In the genomic region with DNA sequence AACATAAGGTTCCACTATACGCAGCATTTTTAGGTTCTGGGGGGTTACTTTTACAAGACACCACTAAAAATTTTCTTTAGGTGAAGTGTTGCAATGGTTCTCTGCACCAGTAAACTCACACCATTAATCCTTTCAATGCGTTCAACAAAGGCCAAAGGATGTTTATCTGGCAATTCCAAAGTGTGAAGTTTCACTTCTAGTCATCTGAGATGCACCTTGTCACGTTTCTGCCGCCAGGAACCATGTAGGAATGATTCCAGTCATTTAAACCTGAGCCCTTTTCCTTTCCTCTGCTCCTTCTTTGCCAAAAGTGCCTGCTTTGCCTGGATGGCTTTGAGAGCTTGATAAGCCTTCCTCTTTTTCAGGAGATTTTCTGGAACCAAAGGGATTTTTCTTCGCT, we compare ENCODE assay signal across 29 cellular contexts.
"Had no signal": no experiment of that assay in that cellular context is flagged by ENCODE, and none has a peak within 500 bp of the region (broad histone marks: within the 10 kb centered on the region; RNA-seq: fewer than 3 reads in every experiment).

No MANE protein-coding gene starts in this region.

- DNase-seq: stimulated activated CD4-positive, alpha-beta T cell treated with anti-CD3 and anti-CD28 coated beads, Interleukin-2, amount 100 ng/mL, for 48 hours; stimulated activated CD4-positive, alpha-beta T cell treated with anti-CD3 and anti-CD28 coated beads, Interleukin-4, amount 100 ng/mL, for 1 hour; stimulated activated CD4-positive, alpha-beta T cell treated with anti-CD3 and anti-CD28 coated beads, Interleukin-4, amount 100 ng/mL, for 24 hours; stimulated activated CD4-positive, alpha-beta T cell treated with anti-CD3 and anti-CD28 coated beads, Interleukin-4, amount 100 ng/mL, for 4 hours; stimulated activated CD8-positive, alpha-beta memory T cell treated with anti-CD3 and anti-CD28 coated beads, Interleukin-4, amount 100 ng/mL, for 48 hours; stimulated activated naive B cell treated with anti-CD40 and anti-IgM and Interleukin-4, amounts not matched to agents 10 μg/mL and 1 μg/mL and 100 μg/mL, for 72 hours; stimulated activated naive CD4-positive, alpha-beta T cell; stimulated activated naive CD4-positive, alpha-beta T cell treated with Interleukin-2 at 50 U/mL for 16 hours; stimulated activated naive CD8-positive, alpha-beta T cell treated with anti-CD3 and anti-CD28 coated beads, Interleukin-15, amount 100 ng/mL, for 72 hours; stimulated activated naive CD8-positive, alpha-beta T cell treated with anti-CD3 and anti-CD28 coated beads, Interleukin-15, Interleukin-2, amounts not matched to agents 100 U/mL and 50 U/mL, for 24 hours; stomach; substantia nigra; testis; thyroid gland; transverse colon; trophoblast cell; upper lobe of left lung; upper lobe of right lung; uterus had no signal

- H3K36me3 ChIP-seq: stomach, suprapubic skin, thoracic aorta, thyroid gland, tibial artery, tibial nerve, transverse colon, upper lobe of left lung, upper lobe of right lung, uterus, vagina had no signal

- H3K4me3 ChIP-seq: stomach, suprapubic skin, testis, thoracic aorta, thyroid gland, tibial artery, tibial nerve, transverse colon, upper lobe of left lung, upper lobe of right lung, uterus, vagina had no signal

- H3K9me3 Mint-ChIP-seq: stimulated activated effector memory CD8-positive, alpha-beta T cell treated with anti-CD3 and anti-CD28 coated beads, Interleukin-12 subunit alpha, Interleukin-12 subunit beta, amount 100 ng/mL, for 72 hours; stimulated activated memory B cell treated with anti-CD40 and anti-IgM and Interleukin-4, amounts not matched to agents 10 μg/mL and 1 μg/mL and 100 μg/mL, for 72 hours; stimulated activated naive CD8-positive, alpha-beta T cell treated with anti-CD3 and anti-CD28 coated beads, Interleukin-15, amount 100 ng/mL, for 72 hours; stimulated activated naive CD8-positive, alpha-beta T cell treated with anti-CD3 and anti-CD28 coated beads, Interleukin-15, Interleukin-2, amounts not matched to agents 100 ng/mL and 50 ng/mL, for 24 hours; type B pancreatic cell had no signal

- H3K27ac ChIP-seq: stomach, suprapubic skin, testis, thoracic aorta, thyroid gland, tibial artery, tibial nerve, transverse colon, upper lobe of left lung, upper lobe of right lung, uterus, vagina had no signal

- H3K27me3 ChIP-seq: stomach, suprapubic skin, testis, thyroid gland, tibial artery, tibial nerve, transverse colon, upper lobe of left lung, upper lobe of right lung, uterus, vagina had no signal

- H3K9me3 ChIP-seq: stomach, suprapubic skin, testis, thoracic aorta, thyroid gland, tibial artery, tibial nerve, transverse colon, upper lobe of left lung, upper lobe of right lung, uterus, vagina had no signal

- ATAC-seq: stimulated activated effector memory CD8-positive, alpha-beta T cell treated with anti-CD3 and anti-CD28 coated beads, Interleukin-12 subunit alpha, Interleukin-12 subunit beta, amount 100 ng/mL, for 72 hours; stimulated activated memory B cell treated with anti-CD40 and anti-IgM and Interleukin-4, amounts not matched to agents 10 μg/mL and 1 μg/mL and 100 μg/mL, for 72 hours; stimulated activated naive B cell treated with anti-CD40 and anti-IgM and Interleukin-4, amounts not matched to agents 10 μg/mL and 1 μg/mL and 100 μg/mL, for 72 hours; stimulated activated naive CD8-positive, alpha-beta T cell treated with anti-CD3 and anti-CD28 coated beads, Interleukin-15, amount 100 ng/mL, for 72 hours; stimulated activated naive CD8-positive, alpha-beta T cell treated with anti-CD3 and anti-CD28 coated beads, Interleukin-15, Interleukin-2, amounts not matched to agents 100 U/mL and 50 U/mL, for 24 hours; upper lobe of right lung had no signal

- H3K27me3 Mint-ChIP-seq: stimulated activated memory B cell treated with anti-CD40 and anti-IgM and Interleukin-4, amounts not matched to agents 10 μg/mL and 1 μg/mL and 100 μg/mL, for 72 hours; stimulated activated naive B cell treated with anti-CD40 and anti-IgM and Interleukin-4, amounts not matched to agents 10 μg/mL and 1 μg/mL and 100 μg/mL, for 72 hours; stimulated activated naive CD8-positive, alpha-beta T cell treated with anti-CD3 and anti-CD28 coated beads, Interleukin-15, amount 100 ng/mL, for 72 hours; stimulated activated naive CD8-positive, alpha-beta T cell treated with anti-CD3 and anti-CD28 coated beads, Interleukin-15, Interleukin-2, amounts not matched to agents 100 ng/mL and 50 ng/mL, for 24 hours; type B pancreatic cell had no signal

- H3K4me1 ChIP-seq: testis, uterus, vagina had no signal

- H3K4me3 Mint-ChIP-seq: stimulated activated effector memory CD8-positive, alpha-beta T cell treated with anti-CD3 and anti-CD28 coated beads, Interleukin-12 subunit alpha, Interleukin-12 subunit beta, amount 100 ng/mL, for 72 hours; stimulated activated memory B cell treated with anti-CD40 and anti-IgM and Interleukin-4, amounts not matched to agents 10 μg/mL and 1 μg/mL and 100 μg/mL, for 72 hours; stimulated activated naive B cell treated with anti-CD40 and anti-IgM and Interleukin-4, amounts not matched to agents 10 μg/mL and 1 μg/mL and 100 μg/mL, for 72 hours; stimulated activated naive CD8-positive, alpha-beta T cell treated with anti-CD3 and anti-CD28 coated beads, Interleukin-15, amount 100 ng/mL, for 72 hours; stimulated activated naive CD8-positive, alpha-beta T cell treated with anti-CD3 and anti-CD28 coated beads, Interleukin-15, Interleukin-2, amounts not matched to agents 100 ng/mL and 50 ng/mL, for 24 hours; type B pancreatic cell had no signal

- FAIRE-seq: urothelium cell line had no signal

- H3K36me3 Mint-ChIP-seq: stimulated activated effector memory CD8-positive, alpha-beta T cell treated with anti-CD3 and anti-CD28 coated beads, Interleukin-12 subunit alpha, Interleukin-12 subunit beta, amount 100 ng/mL, for 72 hours; stimulated activated memory B cell treated with anti-CD40 and anti-IgM and Interleukin-4, amounts not matched to agents 10 μg/mL and 1 μg/mL and 100 μg/mL, for 72 hours; stimulated activated naive B cell treated with anti-CD40 and anti-IgM and Interleukin-4, amounts not matched to agents 10 μg/mL and 1 μg/mL and 100 μg/mL, for 72 hours; type B pancreatic cell had no signal

- H3K27ac Mint-ChIP-seq: stimulated activated effector memory CD8-positive, alpha-beta T cell treated with anti-CD3 and anti-CD28 coated beads, Interleukin-12 subunit alpha, Interleukin-12 subunit beta, amount 100 ng/mL, for 72 hours; stimulated activated memory B cell treated with anti-CD40 and anti-IgM and Interleukin-4, amounts not matched to agents 10 μg/mL and 1 μg/mL and 100 μg/mL, for 72 hours; stimulated activated naive B cell treated with anti-CD40 and anti-IgM and Interleukin-4, amounts not matched to agents 10 μg/mL and 1 μg/mL and 100 μg/mL, for 72 hours; stimulated activated naive CD8-positive, alpha-beta T cell treated with anti-CD3 and anti-CD28 coated beads, Interleukin-15, amount 100 ng/mL, for 72 hours; stimulated activated naive CD8-positive, alpha-beta T cell treated with anti-CD3 and anti-CD28 coated beads, Interleukin-15, Interleukin-2, amounts not matched to agents 100 ng/mL and 50 ng/mL, for 24 hours; type B pancreatic cell had no signal
